In genomic region chr15:59668571-59668970, GRCh38 we compare ENCODE assay signal across 31 cellular contexts. TPM values are rescaled to one million over a fixed set of nuclear protein-coding genes. Genes with fewer than 3 reads are reported as not detected.
"Had no signal": no experiment of that assay in that cellular context is flagged by ENCODE, and none has a peak within 500 bp of the region (broad histone marks: within the 10 kb centered on the region; RNA-seq: fewer than 3 reads in every experiment).

No MANE protein-coding gene starts in this region.

- H3K4me3 Mint-ChIP-seq: dendritic cell treated with granulocyte-macrophage colony-stimulating factor and Interleukin-4, amounts not matched to agents 40 ng/mL and 50 ng/mL, for 4 days; endodermal cell; memory B cell; natural killer cell had no signal

- H3K27ac ChIP-seq: colonic mucosa, epithelial cell of prostate, heart right ventricle, ovary, psoas muscle, skin epidermis, spleen, stomach, thyroid gland, vagina had no signal

- H3K4me1 ChIP-seq: colonic mucosa, heart right ventricle, psoas muscle, spleen, stomach, thyroid gland, vagina had no signal

- H3K4me1 Mint-ChIP-seq: endodermal cell, memory B cell had no signal

- DNase-seq: colonic mucosa; effector CD8-positive, alpha-beta T cell; endodermal cell; foreskin melanocyte; glutamatergic neuron; heart right ventricle; hippocampal formation; islet precursor cell; left ventricle myocardium superior; natural killer cell; occipital lobe; ovary; posterior cingulate gyrus; psoas muscle; spleen; stimulated activated CD4-positive, alpha-beta T cell treated with anti-CD3 and anti-CD28 coated beads, Interleukin-4, amount 100 ng/mL, for 1 hour; stimulated activated CD8-positive, alpha-beta memory T cell treated with anti-CD3 and anti-CD28 coated beads, Interleukin-4, amount 100 ng/mL, for 48 hours; stimulated activated naive CD4-positive, alpha-beta T cell treated with Interleukin-2 at 50 U/mL for 16 hours; stomach; thyroid gland; trophoblast cell had no signal

- H3K9me3 ChIP-seq: colonic mucosa, heart right ventricle, ovary, psoas muscle, spleen, stomach, thyroid gland, vagina had no signal

- H3K27me3 ChIP-seq: colonic mucosa, heart right ventricle, ovary, spleen, stomach, thyroid gland, vagina had no signal

- H3K36me3 ChIP-seq: ovary had no signal

- H3K9me3 Mint-ChIP-seq: dendritic cell treated with granulocyte-macrophage colony-stimulating factor and Interleukin-4, amounts not matched to agents 40 ng/mL and 50 ng/mL, for 4 days; endodermal cell; memory B cell; natural killer cell had no signal

- H3K27ac Mint-ChIP-seq: dendritic cell treated with granulocyte-macrophage colony-stimulating factor and Interleukin-4, amounts not matched to agents 40 ng/mL and 50 ng/mL, for 4 days; endodermal cell; memory B cell; natural killer cell had no signal

- ATAC-seq: esophagus mucosa, heart right ventricle, left ventricle myocardium superior, natural killer cell, psoas muscle, right cardiac atrium had no signal

- H3K4me3 ChIP-seq: colonic mucosa, heart right ventricle, lung, ovary, psoas muscle, skin epidermis, spleen, stomach, thyroid gland, vagina had no signal

RNA-seq across cellular contexts. Expression of gene GCNT3, which starts 57.0 kb away (rescaled TPM):
- total RNA-seq: left ventricle myocardium superior, mononuclear cell, natural killer cell, occipital lobe, subcutaneous adipose tissue had no signal
